ENCODE assay signal across 8 cellular contexts in genomic region chr16:58196898-58197313, GRCh38. TPM values are rescaled to one million over a fixed set of nuclear protein-coding genes. Genes with fewer than 3 reads are reported as not detected.
DNase-seq lines count a peak whose midpoint lies in the region; ATAC-seq and TF ChIP-seq lines count a peak whose summit lies in the region.

No MANE protein-coding gene starts in this region.

- peaks cover 19% of the 10 kb centered on the region for H3K36me3 Mint-ChIP-seq in activated naive CD4-positive, alpha-beta T cell treated with anti-CD3 and anti-CD28 coated beads for 36 hours (ENCODE audit: low read depth)
- peaks cover 47% of the 10 kb centered on the region for H3K36me3 Mint-ChIP-seq in activated CD4-positive, alpha-beta memory T cell treated with anti-CD3 and anti-CD28 coated beads, Interleukin-2, amount 10 ng/mL, durations not matched to agents 7 days and 5 days (ENCODE audit: low read depth)

- TF ChIP-seq POLR2A in heart left ventricle (IDR thresholded peaks at IDR 0.05) = no peak
- no peak for TF ChIP-seq POLR2A in gastrocnemius medialis (IDR thresholded peaks at IDR 0.05)

- H3K36me3 ChIP-seq in heart left ventricle = peaks cover 0 to 46% (median 42%) of the 10 kb centered on the region in 9 donors
- H3K36me3 ChIP-seq in gastrocnemius medialis = peaks cover 0 to 39% of the 10 kb centered on the region in 2 donors

- DNase-seq in activated naive CD4-positive, alpha-beta T cell treated with anti-CD3 and anti-CD28 coated beads for 36 hours = peak; percentile 13
- DNase-seq in activated naive CD4-positive, alpha-beta T cell treated with Interleukin-2 at 50 U/mL for 16 hours = no peak
- no peak for DNase-seq in activated CD4-positive, alpha-beta memory T cell treated with anti-CD3 and anti-CD28 coated beads, Interleukin-2, amount 10 ng/mL, durations not matched to agents 7 days and 5 days
- peak in 2 of 5 donors; percentile 20 to 31 for DNase-seq in heart left ventricle
- DNase-seq in gastrocnemius medialis = no peak
- no peak for DNase-seq in HPDE6-E6E7 (ENCODE audit: extremely low spot score)
- DNase-seq in CD1c-positive myeloid dendritic cell (ENCODE audit: extremely low spot score) = no peak

- CTCF ChIA-PET in activated naive CD4-positive, alpha-beta T cell treated with anti-CD3 and anti-CD28 coated beads for 36 hours (lab: Charles Lee) = interaction anchor here (0.7 to 2.0 kb wide), 6 partner anchors 9 to 174 kb away, joined by 3 to 6 read pairs (median 4); partner anchors contain the start of gene CFAP20
- CTCF ChIA-PET in activated CD4-positive, alpha-beta memory T cell treated with anti-CD3 and anti-CD28 coated beads, Interleukin-2, amount 10 ng/mL, durations not matched to agents 7 days and 5 days (lab: Charles Lee) = interaction anchor here (0.6 to 1.9 kb wide), 4 partner anchors 11 to 67 kb away, joined by 3 to 6 read pairs (median 3); partner anchors contain the start of gene CFAP20

- peaks cover 7% of the 10 kb centered on the region for H3K27me3 Mint-ChIP-seq in activated naive CD4-positive, alpha-beta T cell treated with anti-CD3 and anti-CD28 coated beads for 36 hours (ENCODE audit: low read depth)
- H3K27me3 Mint-ChIP-seq in activated CD4-positive, alpha-beta memory T cell treated with anti-CD3 and anti-CD28 coated beads, Interleukin-2, amount 10 ng/mL, durations not matched to agents 7 days and 5 days = peaks cover 18% of the 10 kb centered on the region

- no peaks in the 10 kb centered on the region for H3K9me3 Mint-ChIP-seq in activated naive CD4-positive, alpha-beta T cell treated with anti-CD3 and anti-CD28 coated beads for 36 hours
- H3K9me3 Mint-ChIP-seq in activated CD4-positive, alpha-beta memory T cell treated with anti-CD3 and anti-CD28 coated beads, Interleukin-2, amount 10 ng/mL, durations not matched to agents 7 days and 5 days = no peaks in the 10 kb centered on the region

- H3K4me3 Mint-ChIP-seq in activated naive CD4-positive, alpha-beta T cell treated with anti-CD3 and anti-CD28 coated beads for 36 hours = peak overlapping the region; percentile 81
- H3K4me3 Mint-ChIP-seq in activated CD4-positive, alpha-beta memory T cell treated with anti-CD3 and anti-CD28 coated beads, Interleukin-2, amount 10 ng/mL, durations not matched to agents 7 days and 5 days = peak overlapping the region; percentile 80

- TF ChIP-seq CTCF in heart left ventricle (IDR thresholded peaks at IDR 0.05) (no peak), gastrocnemius medialis (IDR thresholded peaks at IDR 0.05 in 4 of 5, conservative IDR thresholded peaks at IDR 0.05 in 1 of 5) (no peak)

- in situ Hi-C loops in gastrocnemius medialis (cut with MboI; ENCODE audit: low sequenced_read_pairs in 4 of 4) = no loop called here

- peak overlapping the region; percentile 65 to 94 (median 88) for H3K4me3 ChIP-seq in heart left ventricle
- peak overlapping the region; percentile 67 to 85 (median 78) for H3K4me3 ChIP-seq in gastrocnemius medialis

- intact Hi-C loops in activated naive CD4-positive, alpha-beta T cell treated with anti-CD3 and anti-CD28 coated beads for 36 hours (cut with micrococcal nuclease) = loop anchor here (5.0 kb wide), 1 partner anchor 460 kb away; the partner anchor contains the start of gene KATNB1
- intact Hi-C loops in heart left ventricle (cut with DNase I) (loop anchor here in 4 of 10 donors (5.0 to 10.0 kb wide), 5 partner anchors 70 to 288 kb away; partner anchors contain the start of genes MMP15 (in 3 of the 4) and CFAP20 (in 1 of the 4)), gastrocnemius medialis (cut with DNase I; ENCODE audit: low total_unique reads) (loop anchor here (5.0 kb wide), 2 partner anchors 70 to 175 kb away; partner anchors contain the start of gene CFAP20)

- peak overlapping the region; percentile 66 for H3K27ac Mint-ChIP-seq in activated naive CD4-positive, alpha-beta T cell treated with anti-CD3 and anti-CD28 coated beads for 36 hours
- H3K27ac Mint-ChIP-seq in activated CD4-positive, alpha-beta memory T cell treated with anti-CD3 and anti-CD28 coated beads, Interleukin-2, amount 10 ng/mL, durations not matched to agents 7 days and 5 days = peak overlapping the region; percentile 33

- no peaks in the 10 kb centered on the region for H3K27me3 ChIP-seq in heart left ventricle
- H3K27me3 ChIP-seq in gastrocnemius medialis = no peaks in the 10 kb centered on the region

- H3K9me3 ChIP-seq in heart left ventricle (no peaks in the 10 kb centered on the region), gastrocnemius medialis (no peaks in the 10 kb centered on the region)

- 8 to 15% (median 9%) methylated on average over 11 of the region's 11 CpGs for WGBS in heart left ventricle, 4 donors

- H3K4me1 ChIP-seq in heart left ventricle (peaks cover 0 to 35% (median 16%) of the 10 kb centered on the region in 12 donors), gastrocnemius medialis (peaks cover 9% of the 10 kb centered on the region in 2 donors)

- POLR2A ChIA-PET in activated CD4-positive, alpha-beta memory T cell treated with anti-CD3 and anti-CD28 coated beads, Interleukin-2, amount 10 ng/mL, durations not matched to agents 7 days and 5 days (lab: Charles Lee) = interaction anchor here (0.9 to 1.6 kb wide), 5 partner anchors 10 to 198 kb away, joined by 3 to 6 read pairs (median 4); partner anchors contain the start of gene CFAP20

- H3K4me1 Mint-ChIP-seq in activated naive CD4-positive, alpha-beta T cell treated with anti-CD3 and anti-CD28 coated beads for 36 hours (ENCODE audit: low read depth) = peaks cover 31% of the 10 kb centered on the region
- H3K4me1 Mint-ChIP-seq in activated CD4-positive, alpha-beta memory T cell treated with anti-CD3 and anti-CD28 coated beads, Interleukin-2, amount 10 ng/mL, durations not matched to agents 7 days and 5 days = peaks cover 45% of the 10 kb centered on the region

- H3K27ac ChIP-seq in heart left ventricle = peak overlapping the region in 7 of 12 donors; percentile 31 to 76 (median 51)
- H3K27ac ChIP-seq in gastrocnemius medialis = peak overlapping the region in 2 of 4 donors; percentile 21 to 51

- ATAC-seq in heart left ventricle (peak; percentile 38 to 72 (median 64)), gastrocnemius medialis (no peak), GM21786 (IDR thresholded peaks at IDR 0.05; ENCODE audit: unreplicated experiment) (no peak)

RNA-seq across cellular contexts. Expression of gene CSNK2A2, which starts 1.0 kb away (rescaled TPM):
- 10 to 100 TPM; 86.0 to 86.7 TPM for total RNA-seq in activated naive CD4-positive, alpha-beta T cell treated with anti-CD3 and anti-CD28 coated beads for 36 hours
- total RNA-seq in activated CD4-positive, alpha-beta memory T cell treated with anti-CD3 and anti-CD28 coated beads, Interleukin-2, amount 10 ng/mL, durations not matched to agents 7 days and 5 days = 10 to 100 TPM; 67.5 to 67.9 TPM
- total RNA-seq in heart left ventricle (10 to 100 TPM; 25.6 to 48.4 (median 40.0) TPM), gastrocnemius medialis (10 to 100 TPM; 14.0 to 29.5 (median 20.4) TPM)
- polyA plus RNA-seq in heart left ventricle = 10 to 100 TPM; 20.9 to 30.3 TPM

Comparison
In these comparisons a context has a peak if more than half of its experiments do, and no peak if none do; other contexts are left out.
1. ATAC-seq: peak in heart left ventricle (4 of 4); none in gastrocnemius medialis (0 of 2) and GM21786 (single experiment).